8 cellular contexts compared by ENCODE assay signal in the genomic region with DNA sequence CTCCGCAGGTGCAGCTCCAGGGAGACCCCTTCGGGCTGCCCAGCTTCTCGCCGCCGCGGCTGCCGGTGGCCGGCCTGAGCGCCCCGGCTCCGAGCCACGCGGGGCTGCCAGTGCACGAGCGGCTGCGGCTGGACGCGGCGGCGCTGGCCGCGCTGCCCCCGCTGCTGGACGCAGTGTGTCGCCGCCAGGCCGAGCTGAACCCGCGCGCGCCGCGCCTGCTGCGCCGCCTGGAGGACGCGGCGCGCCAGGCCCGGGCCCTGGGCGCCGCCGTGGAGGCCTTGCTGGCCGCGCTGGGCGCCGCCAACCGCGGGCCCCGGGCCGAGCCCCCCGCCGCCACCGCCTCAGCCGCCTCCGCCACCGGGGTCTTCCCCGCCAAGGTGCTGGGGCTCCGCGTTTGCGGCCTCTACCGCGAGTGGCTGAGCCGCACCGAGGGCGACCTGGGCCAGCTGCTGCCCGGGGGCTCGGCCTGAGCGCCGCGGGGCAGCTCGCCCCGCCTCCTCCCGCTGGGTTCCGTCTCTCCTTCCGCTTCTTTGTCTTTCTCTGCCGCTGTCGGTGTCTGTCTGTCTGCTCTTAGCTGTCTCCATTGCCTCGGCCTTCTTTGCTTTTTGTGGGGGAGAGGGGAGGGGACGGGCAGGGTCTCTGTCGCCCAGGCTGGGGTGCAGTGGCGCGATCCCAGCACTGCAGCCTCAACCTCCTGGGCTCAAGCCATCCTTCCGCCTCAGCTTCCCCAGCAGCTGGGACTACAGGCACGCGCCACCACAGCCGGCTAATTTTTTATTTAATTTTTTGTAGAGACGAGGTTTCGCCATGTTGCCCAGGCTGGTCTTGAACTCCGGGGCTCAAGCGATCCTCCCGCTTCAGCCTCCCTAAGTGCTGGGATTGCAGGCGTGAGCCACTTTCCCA. TPM values are rescaled to one million over a fixed set of nuclear protein-coding genes. Genes with fewer than 3 reads are reported as not detected.
DNase-seq lines count a peak whose midpoint lies in the region; ATAC-seq and TF ChIP-seq lines count a peak whose summit lies in the region.

No MANE protein-coding gene starts in this region.

- H3K9ac ChIP-seq in endodermal cell (ENCODE audit: extremely low read depth, low read length, poor library complexity, severe bottlenecking) (peak overlapping the region; percentile 34), mesenchymal stem cell (ENCODE audit: low read length) (peak overlapping the region; percentile 88)

- no peaks in the 10 kb centered on the region for H3K27me3 ChIP-seq in endodermal cell (ENCODE audit: control insufficient read depth, insufficient read depth, low read length, poor library complexity, severe bottlenecking)
- no peaks in the 10 kb centered on the region for H3K27me3 ChIP-seq in mesenchymal stem cell (ENCODE audit: control insufficient read depth in 1 of 2, insufficient read depth in 1 of 2, low read length in 2 of 2)

- H3K36me3 Mint-ChIP-seq in activated CD8-positive, alpha-beta T cell treated with anti-CD3 and anti-CD28 coated beads, Interleukin-2, amount 10 ng/mL, durations not matched to agents 7 days and 5 days (ENCODE audit: low read depth): peaks cover 3% of the 10 kb centered on the region
- no peaks in the 10 kb centered on the region for H3K36me3 Mint-ChIP-seq in endodermal cell (ENCODE audit: low read depth)

- no peak overlapping the region for H2AK5ac ChIP-seq in mesenchymal stem cell (ENCODE audit: low read length, severe bottlenecking)

- H3K4me1 ChIP-seq in endodermal cell (ENCODE audit: control insufficient read depth, insufficient read depth, low read length): no peaks in the 10 kb centered on the region
- peaks cover 6% of the 10 kb centered on the region for H3K4me1 ChIP-seq in mesenchymal stem cell (ENCODE audit: control insufficient read depth, insufficient read depth, low read depth, low read length)

- peak overlapping the region; percentile 84 for H2BK15ac ChIP-seq in mesenchymal stem cell (ENCODE audit: low read depth, poor library complexity, severe bottlenecking)

- peak overlapping the region; percentile 31 to 76 for H3K4ac ChIP-seq in mesenchymal stem cell (ENCODE audit: low read depth in 1 of 2, low read length in 2 of 2)

- POLR2A ChIA-PET in activated CD8-positive, alpha-beta T cell treated with anti-CD3 and anti-CD28 coated beads, Interleukin-2, amount 10 ng/mL, durations not matched to agents 7 days and 5 days (lab: Charles Lee): interaction anchor here (0.6 to 4.0 kb wide), 18 partner anchors 9 to 278 kb away, joined by 3 to 73 read pairs (median 5); a partner anchor contains a TSS

- ATAC-seq in GM21576 (IDR thresholded peaks at IDR 0.05; ENCODE audit: unreplicated experiment): peak; percentile 49
- ATAC-seq in activated CD8-positive, alpha-beta T cell treated with anti-CD3 and anti-CD28 coated beads, Interleukin-2, amount 10 ng/mL, durations not matched to agents 7 days and 5 days: peak; percentile 85

- H2BK12ac ChIP-seq in mesenchymal stem cell (ENCODE audit: low read length in 2 of 2): no peak overlapping the region

- H3K18ac ChIP-seq in mesenchymal stem cell (ENCODE audit: low read depth in 1 of 2, low read length in 2 of 2): peak overlapping the region; percentile 84 to 85

- H3K27ac ChIP-seq in endodermal cell (ENCODE audit: low read depth, low read length): peak overlapping the region; percentile 85
- peak overlapping the region; percentile 9 for H3K27ac ChIP-seq in mesenchymal stem cell (ENCODE audit: low read length, poor library complexity, severe bottlenecking)

- 14 to 38% methylated on average over 24 to 92 of the region's 93 CpGs for WGBS in endodermal cell (ENCODE audit: insufficient coverage in 1 of 2, insufficient read length in 1 of 2), 2 experiments
- WGBS in mesenchymal stem cell: 12% methylated on average over 81 of the region's 93 CpGs

- H3K27ac Mint-ChIP-seq in activated CD8-positive, alpha-beta T cell treated with anti-CD3 and anti-CD28 coated beads, Interleukin-2, amount 10 ng/mL, durations not matched to agents 7 days and 5 days: peak overlapping the region; percentile 99
- H3K27ac Mint-ChIP-seq in endodermal cell: peak overlapping the region; percentile 95

- peak overlapping the region; percentile 74 for H3K4me2 ChIP-seq in mesenchymal stem cell (ENCODE audit: low read length, poor library complexity, severe bottlenecking)

- H2BK120ac ChIP-seq in mesenchymal stem cell (ENCODE audit: low read depth, low read length): peak overlapping the region; percentile 98

- no peaks in the 10 kb centered on the region for H3K27me3 Mint-ChIP-seq in activated CD8-positive, alpha-beta T cell treated with anti-CD3 and anti-CD28 coated beads, Interleukin-2, amount 10 ng/mL, durations not matched to agents 7 days and 5 days (ENCODE audit: low read depth)
- H3K27me3 Mint-ChIP-seq in endodermal cell (ENCODE audit: insufficient read depth): peaks cover 5% of the 10 kb centered on the region

- H3K14ac ChIP-seq in mesenchymal stem cell (ENCODE audit: low read length in 2 of 2): peak overlapping the region in 1 of 2 experiments; percentile 30

- H3K23ac ChIP-seq in mesenchymal stem cell (ENCODE audit: low read length in 2 of 2): no peak overlapping the region

- H3K36me3 ChIP-seq in endodermal cell (ENCODE audit: control insufficient read depth, insufficient read depth, low read length) (no peaks in the 10 kb centered on the region), mesenchymal stem cell (ENCODE audit: control insufficient read depth in 1 of 2, insufficient read depth in 2 of 2, low read depth in 1 of 2, low read length in 2 of 2) (peaks cover 3 to 7% of the 10 kb centered on the region in 2 experiments)

- peak overlapping the region; percentile 95 for H4K91ac ChIP-seq in mesenchymal stem cell (ENCODE audit: low read length)

- H3K4me1 Mint-ChIP-seq in activated CD8-positive, alpha-beta T cell treated with anti-CD3 and anti-CD28 coated beads, Interleukin-2, amount 10 ng/mL, durations not matched to agents 7 days and 5 days (ENCODE audit: low read depth): peaks cover 48% of the 10 kb centered on the region
- H3K4me1 Mint-ChIP-seq in endodermal cell: peaks cover 5% of the 10 kb centered on the region

- no peaks in the 10 kb centered on the region for H3K9me3 ChIP-seq in endodermal cell (ENCODE audit: control insufficient read depth, low read length)
- no peaks in the 10 kb centered on the region for H3K9me3 ChIP-seq in mesenchymal stem cell (ENCODE audit: control insufficient read depth, low read length)

- TF ChIP-seq CTCF in endodermal cell (conservative IDR thresholded peaks at IDR 0.05): peak; percentile 27

- peak overlapping the region; percentile 90 for H3K4me3 Mint-ChIP-seq in activated CD8-positive, alpha-beta T cell treated with anti-CD3 and anti-CD28 coated beads, Interleukin-2, amount 10 ng/mL, durations not matched to agents 7 days and 5 days
- peak overlapping the region; percentile 59 for H3K4me3 Mint-ChIP-seq in endodermal cell

- peak overlapping the region; percentile 58 for H3K4me3 ChIP-seq in endodermal cell (ENCODE audit: low read length)
- peak overlapping the region; percentile 62 to 78 for H3K4me3 ChIP-seq in mesenchymal stem cell (ENCODE audit: insufficient read depth in 1 of 2, low read depth in 1 of 2, low read length in 2 of 2)

- H2BK5ac ChIP-seq in mesenchymal stem cell (ENCODE audit: low read depth, low read length, poor library complexity, severe bottlenecking): no peak overlapping the region

- H3K79me1 ChIP-seq in mesenchymal stem cell (replicated peaks; ENCODE audit: low read length, poor library complexity, severe bottlenecking): peaks cover 5% of the 10 kb centered on the region

- H2AFZ ChIP-seq in mesenchymal stem cell (ENCODE audit: low read depth, low read length): peak overlapping the region; percentile 73

- H4K8ac ChIP-seq in mesenchymal stem cell (ENCODE audit: low read length): peak overlapping the region; percentile 91

- H3K9me3 Mint-ChIP-seq in activated CD8-positive, alpha-beta T cell treated with anti-CD3 and anti-CD28 coated beads, Interleukin-2, amount 10 ng/mL, durations not matched to agents 7 days and 5 days (ENCODE audit: insufficient read depth): no peaks in the 10 kb centered on the region
- H3K9me3 Mint-ChIP-seq in endodermal cell: no peaks in the 10 kb centered on the region

- peak; percentile 77 for DNase-seq in ELF-1 (ENCODE audit: low read depth, low spot score)
- DNase-seq in NCI-H1092 treated with DMSO at 0.1 percent for 48 hours (lab: John Stamatoyannopoulos, UW): peak; percentile 69
- DNase-seq in activated CD8-positive, alpha-beta T cell treated with anti-CD3 and anti-CD28 coated beads, Interleukin-2, amount 10 ng/mL, durations not matched to agents 7 days and 5 days: peak; percentile 70
- DNase-seq in endodermal cell: peak; percentile 88
- DNase-seq in mesenchymal stem cell: peak; percentile 65
- peak; percentile 40 for DNase-seq in stimulated activated naive CD4-positive, alpha-beta T cell treated with Interleukin-2 at 50 U/mL for 16 hours (lab: John Stamatoyannopoulos, UW)
- DNase-seq in cortex of kidney (lab: John Stamatoyannopoulos, UW): no peak

- CTCF ChIA-PET in activated CD8-positive, alpha-beta T cell treated with anti-CD3 and anti-CD28 coated beads, Interleukin-2, amount 10 ng/mL, durations not matched to agents 7 days and 5 days (lab: Charles Lee): interaction anchor here (0.8 to 7.1 kb wide), 26 partner anchors 10 to 172 kb away, joined by 3 to 127 read pairs (median 5); a partner anchor contains a TSS

RNA-seq across cellular contexts. Expression of a gene that starts 5.9 kb away (rescaled TPM):
- under 1 TPM; 0.23 to 0.34 TPM for total RNA-seq in activated CD8-positive, alpha-beta T cell treated with anti-CD3 and anti-CD28 coated beads, Interleukin-2, amount 10 ng/mL, durations not matched to agents 7 days and 5 days
- total RNA-seq in endodermal cell: 1 to 10 TPM; 3.1 to 3.3 TPM
- polyA plus RNA-seq in endodermal cell (2013, experiment 1 of 2): 3.8 TPM
- polyA plus RNA-seq in endodermal cell (2013, experiment 2 of 2): 2.8 TPM
- polyA plus RNA-seq in mesenchymal stem cell (2013, experiment 1 of 2): 6.7 TPM
- 7.0 TPM for polyA plus RNA-seq in mesenchymal stem cell (2013, experiment 2 of 2)

RNA-seq across cellular contexts. Expression of a gene that starts 8.4 kb away (rescaled TPM):
- total RNA-seq in activated CD8-positive, alpha-beta T cell treated with anti-CD3 and anti-CD28 coated beads, Interleukin-2, amount 10 ng/mL, durations not matched to agents 7 days and 5 days: 10 to 100 TPM; 30.3 to 34.5 TPM
- 10 to 100 TPM; 64.7 to 67.6 TPM for total RNA-seq in endodermal cell
- 39.4 TPM for polyA plus RNA-seq in endodermal cell (2013, experiment 1 of 2)
- polyA plus RNA-seq in endodermal cell (2013, experiment 2 of 2): 41.9 TPM
- 34.4 TPM for polyA plus RNA-seq in mesenchymal stem cell (2013, experiment 1 of 2)
- 34.2 TPM for polyA plus RNA-seq in mesenchymal stem cell (2013, experiment 2 of 2)

RNA-seq across cellular contexts. Expression of a gene that starts 21.1 kb away (rescaled TPM):
- total RNA-seq in activated CD8-positive, alpha-beta T cell treated with anti-CD3 and anti-CD28 coated beads, Interleukin-2, amount 10 ng/mL, durations not matched to agents 7 days and 5 days: 10 to 100 TPM; 22.7 to 23.1 TPM
- total RNA-seq in endodermal cell: 10 to 100 TPM; 74.0 to 84.3 TPM
- 49.4 TPM for polyA plus RNA-seq in endodermal cell (2013, experiment 1 of 2)
- 46.5 TPM for polyA plus RNA-seq in endodermal cell (2013, experiment 2 of 2)
- polyA plus RNA-seq in mesenchymal stem cell (2013, experiment 1 of 2): 21.4 TPM
- 20.2 TPM for polyA plus RNA-seq in mesenchymal stem cell (2013, experiment 2 of 2)

RNA-seq across cellular contexts. Expression of a gene that starts 46.5 kb away (rescaled TPM):
- total RNA-seq in activated CD8-positive, alpha-beta T cell treated with anti-CD3 and anti-CD28 coated beads, Interleukin-2, amount 10 ng/mL, durations not matched to agents 7 days and 5 days: 10 to 100 TPM; 21.4 to 23.1 TPM
- total RNA-seq in endodermal cell: 10 to 100 TPM; 16.9 to 17.7 TPM
- 9.2 TPM for polyA plus RNA-seq in endodermal cell (2013, experiment 1 of 2)
- 10.4 TPM for polyA plus RNA-seq in endodermal cell (2013, experiment 2 of 2)
- 63.4 TPM for polyA plus RNA-seq in mesenchymal stem cell (2013, experiment 1 of 2)
- 64.8 TPM for polyA plus RNA-seq in mesenchymal stem cell (2013, experiment 2 of 2)

RNA-seq across cellular contexts. Expression of a gene that starts 55.2 kb away (rescaled TPM):
- total RNA-seq in activated CD8-positive, alpha-beta T cell treated with anti-CD3 and anti-CD28 coated beads, Interleukin-2, amount 10 ng/mL, durations not matched to agents 7 days and 5 days: 10 to 100 TPM; 25.6 to 28.4 TPM
- 10 to 100 TPM; 23.8 to 25.0 TPM for total RNA-seq in endodermal cell
- 21.0 TPM for polyA plus RNA-seq in endodermal cell (2013, experiment 1 of 2)
- polyA plus RNA-seq in endodermal cell (2013, experiment 2 of 2): 18.2 TPM
- 11.7 TPM for polyA plus RNA-seq in mesenchymal stem cell (2013, experiment 1 of 2)
- 10.9 TPM for polyA plus RNA-seq in mesenchymal stem cell (2013, experiment 2 of 2)
